1 cellular context compared by ENCODE assay signal in the genomic region with DNA sequence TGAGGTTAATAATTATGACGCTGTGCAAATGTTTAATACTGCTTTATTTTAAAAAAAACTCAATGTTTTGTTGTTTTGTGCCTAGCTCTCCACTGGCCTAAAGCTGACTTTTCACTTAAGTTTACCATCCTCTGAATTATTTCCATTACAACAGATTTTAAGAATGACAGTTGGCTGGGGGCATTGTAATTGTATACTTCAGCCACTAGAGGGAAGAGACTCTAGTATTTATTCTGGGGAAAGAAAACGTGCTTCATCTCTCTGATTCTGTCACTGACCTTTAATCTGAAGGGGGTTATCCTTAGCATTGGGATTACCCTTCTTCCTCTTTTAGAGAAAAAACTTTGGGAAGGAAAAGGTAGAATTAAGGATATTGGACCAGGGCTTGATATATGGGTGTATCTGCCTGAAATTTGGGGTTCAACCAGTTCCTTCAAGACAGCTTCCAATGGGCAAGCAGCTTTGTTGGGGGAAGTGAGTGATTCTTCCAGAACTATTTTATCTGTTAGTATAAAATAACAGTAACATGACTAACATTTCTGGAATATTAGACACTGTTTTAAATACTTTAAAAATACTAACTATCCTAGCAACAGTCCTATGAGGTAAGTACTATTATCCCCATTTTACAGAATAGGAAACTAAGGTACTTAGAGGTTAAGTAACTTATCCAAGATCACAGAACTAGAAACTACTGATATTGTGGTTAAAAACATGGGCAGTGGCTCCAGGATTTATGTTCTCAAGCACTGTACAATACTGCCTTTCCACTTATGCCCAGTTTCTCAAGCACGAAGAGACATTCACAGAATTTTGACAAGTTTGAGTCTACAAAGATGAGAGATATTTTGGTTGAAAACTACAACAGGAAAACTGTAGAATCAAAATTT.
TF ChIP-seq lines count a peak whose summit lies in the region.

No MANE protein-coding gene starts in this region.

TF ChIP-seq in WTC11, 78 proteins besides CTCF, POLR2A, EP300 and RAD21 (continued from another document):
- TF ChIP-seq ZNF532 (CRISPR knock-in tag; IDR thresholded peaks at IDR 0.05; ENCODE audit: borderline replicate concordance) = no peak
- TF ChIP-seq, protein P1, sequence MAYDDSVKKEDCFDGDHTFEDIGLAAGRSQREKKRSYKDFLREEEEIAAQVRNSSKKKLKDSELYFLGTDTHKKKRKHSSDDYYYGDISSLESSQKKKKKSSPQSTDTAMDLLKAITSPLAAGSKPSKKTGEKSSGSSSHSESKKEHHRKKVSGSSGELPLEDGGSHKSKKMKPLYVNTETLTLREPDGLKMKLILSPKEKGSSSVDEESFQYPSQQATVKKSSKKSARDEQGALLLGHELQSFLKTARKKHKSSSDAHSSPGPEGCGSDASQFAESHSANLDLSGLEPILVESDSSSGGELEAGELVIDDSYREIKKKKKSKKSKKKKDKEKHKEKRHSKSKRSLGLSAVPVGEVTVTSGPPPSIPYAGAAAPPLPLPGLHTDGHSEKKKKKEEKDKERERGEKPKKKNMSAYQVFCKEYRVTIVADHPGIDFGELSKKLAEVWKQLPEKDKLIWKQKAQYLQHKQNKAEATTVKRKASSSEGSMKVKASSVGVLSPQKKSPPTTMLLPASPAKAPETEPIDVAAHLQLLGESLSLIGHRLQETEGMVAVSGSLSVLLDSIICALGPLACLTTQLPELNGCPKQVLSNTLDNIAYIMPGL (CRISPR knock-in tag; IDR thresholded peaks at IDR 0.05) = no peak
- no peak for TF ChIP-seq JUN (CRISPR knock-in tag; IDR thresholded peaks at IDR 0.05)
- no peak for TF ChIP-seq E2F4 (CRISPR knock-in tag; IDR thresholded peaks at IDR 0.05; ENCODE audit: borderline replicate concordance, low read depth)
- TF ChIP-seq ELF4 (CRISPR knock-in tag; IDR thresholded peaks at IDR 0.05; ENCODE audit: low read depth) = no peak
